In the genomic region with DNA sequence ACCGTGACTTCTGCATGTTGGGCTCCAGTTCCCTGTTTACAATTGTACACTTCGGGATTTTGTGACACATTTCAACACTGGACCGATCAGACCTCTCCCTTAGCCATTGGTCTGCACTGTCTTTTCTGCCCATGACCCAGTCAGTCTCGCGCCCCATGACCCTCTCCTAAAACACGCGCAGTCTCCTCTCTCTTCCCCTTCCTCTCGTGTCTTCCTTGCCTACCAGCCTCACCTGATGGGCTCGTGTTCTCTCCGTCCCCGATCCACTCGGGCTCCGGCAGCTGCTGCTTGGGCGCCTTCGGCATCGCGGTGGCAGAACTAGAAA, we compare ENCODE assay signal across 8 cellular contexts. TPM values are rescaled to one million over a fixed set of nuclear protein-coding genes. Genes with fewer than 3 reads are reported as not detected.
DNase-seq lines count a peak whose midpoint lies in the region; ATAC-seq and TF ChIP-seq lines count a peak whose summit lies in the region.

No MANE protein-coding gene starts in this region.

- H3K27ac Mint-ChIP-seq in CD8-positive, alpha-beta memory T cell: peak overlapping the region; percentile 96 to 100 (median 100)

- POLR2A ChIA-PET in CD8-positive, alpha-beta memory T cell (lab: Charles Lee): interaction anchor here (0.7 to 2.8 kb wide), 14 partner anchors 9 to 1834 kb away, joined by 3 to 32 read pairs (median 6); a partner anchor contains a TSS

- no peaks in the 10 kb centered on the region for H3K9me3 ChIP-seq in CD8-positive, alpha-beta memory T cell (ENCODE audit: low read length)
- no peaks in the 10 kb centered on the region for H3K9me3 ChIP-seq in KOPT-K1 (ENCODE audit: insufficient read depth, low read length, poor library complexity, severe bottlenecking)
- no peaks in the 10 kb centered on the region for H3K9me3 ChIP-seq in mucosa of rectum (ENCODE audit: control insufficient read depth in 2 of 2, low read length in 2 of 2)

- peaks cover 0 to 25% (median 0%) of the 10 kb centered on the region in 3 donors for H3K36me3 Mint-ChIP-seq in CD8-positive, alpha-beta memory T cell

- CTCF ChIA-PET in CD8-positive, alpha-beta memory T cell (lab: Charles Lee): interaction anchor here (0.7 to 2.4 kb wide), 12 partner anchors 9 to 160 kb away, joined by 3 to 12 read pairs (median 3); a partner anchor contains a TSS

- H3K27ac ChIP-seq in CD8-positive, alpha-beta memory T cell (ENCODE audit: low read depth, low read length): peak overlapping the region; percentile 94
- H3K27ac ChIP-seq in KOPT-K1 (ENCODE audit: low read depth, low read length, poor library complexity, severe bottlenecking) (peak overlapping the region; percentile 87), coronary artery (peak overlapping the region; percentile 87 to 90), mucosa of rectum (ENCODE audit: low read depth in 2 of 2, low read length in 2 of 2) (peak overlapping the region; percentile 62 to 94)

- peak overlapping the region; percentile 79 to 88 for H3K9ac ChIP-seq in mucosa of rectum (ENCODE audit: low read depth in 1 of 2, low read length in 2 of 2)

- TF ChIP-seq CTCF in coronary artery (IDR thresholded peaks at IDR 0.05): no peak
- TF ChIP-seq CTCF in GM20000 (IDR thresholded peaks at IDR 0.05; ENCODE audit: extremely low read depth, missing control alignments): no peak

- no peaks in the 10 kb centered on the region for H3K27me3 ChIP-seq in CD8-positive, alpha-beta memory T cell (ENCODE audit: insufficient read depth, low read length, poor library complexity, severe bottlenecking)
- no peaks in the 10 kb centered on the region for H3K27me3 ChIP-seq in mucosa of rectum (ENCODE audit: control insufficient read depth in 2 of 2, insufficient read depth in 2 of 2, low read length in 2 of 2)

- H3K4me3 ChIP-seq in CD8-positive, alpha-beta memory T cell (ENCODE audit: low read length): peak overlapping the region; percentile 92
- H3K4me3 ChIP-seq in coronary artery (peak overlapping the region; percentile 82), mucosa of rectum (ENCODE audit: low read length in 2 of 2) (peak overlapping the region; percentile 73 to 97)

- ATAC-seq in GM21529 (IDR thresholded peaks at IDR 0.05; ENCODE audit: unreplicated experiment): peak; percentile 19

- H3K9me3 Mint-ChIP-seq in CD8-positive, alpha-beta memory T cell: no peaks in the 10 kb centered on the region

- H3K4me1 Mint-ChIP-seq in CD8-positive, alpha-beta memory T cell: peaks cover 63 to 69% (median 69%) of the 10 kb centered on the region in 3 donors

- H3K4me1 ChIP-seq in CD8-positive, alpha-beta memory T cell (ENCODE audit: insufficient read depth, low read length): peaks cover 51% of the 10 kb centered on the region
- peaks cover 15 to 25% of the 10 kb centered on the region in 2 donors for H3K4me1 ChIP-seq in mucosa of rectum (ENCODE audit: control insufficient read depth in 2 of 2, insufficient read depth in 2 of 2, low read length in 2 of 2)

- H3K27me3 Mint-ChIP-seq in CD8-positive, alpha-beta memory T cell: no peaks in the 10 kb centered on the region

- peak overlapping the region; percentile 92 to 100 (median 98) for H3K4me3 Mint-ChIP-seq in CD8-positive, alpha-beta memory T cell

- DNase-seq in CD8-positive, alpha-beta memory T cell: no peak
- DNase-seq in coronary artery (ENCODE audit: low spot score) (no peak), mucosa of gallbladder (ENCODE audit: low spot score) (no peak), GM20000 (ENCODE audit: low spot score) (no peak), globus pallidus (ENCODE audit: low spot score) (no peak)

- no peaks in the 10 kb centered on the region for H3K36me3 ChIP-seq in CD8-positive, alpha-beta memory T cell (ENCODE audit: insufficient read depth, low read length)
- H3K36me3 ChIP-seq in KOPT-K1 (ENCODE audit: insufficient read depth, low read length): peaks cover 32% of the 10 kb centered on the region
- H3K36me3 ChIP-seq in mucosa of rectum (ENCODE audit: control insufficient read depth in 2 of 2, insufficient read depth in 2 of 2, low read length in 2 of 2): peaks cover 0 to 4% of the 10 kb centered on the region in 2 donors

RNA-seq across cellular contexts. Expression of a gene that starts 0.5 kb away (rescaled TPM):
- total RNA-seq in CD8-positive, alpha-beta memory T cell: 100 to 1,000 TPM; 127 to 133 TPM
- polyA plus RNA-seq in CD8-positive, alpha-beta memory T cell: 54.0 TPM
- total RNA-seq in mucosa of gallbladder: 48.7 TPM

RNA-seq across cellular contexts. Expression of a gene that starts 13.6 kb away (rescaled TPM):
- 10 to 100 TPM; 28.2 to 28.9 TPM for total RNA-seq in CD8-positive, alpha-beta memory T cell
- 8.9 TPM for polyA plus RNA-seq in CD8-positive, alpha-beta memory T cell
- 8.0 TPM for total RNA-seq in mucosa of gallbladder

RNA-seq across cellular contexts. Expression of a gene that starts 14.4 kb away (rescaled TPM):
- total RNA-seq in CD8-positive, alpha-beta memory T cell: 100 to 1,000 TPM; 100 to 102 TPM
- polyA plus RNA-seq in CD8-positive, alpha-beta memory T cell: 49.8 TPM
- total RNA-seq in mucosa of gallbladder: 68.1 TPM

RNA-seq across cellular contexts. Expression of a gene that starts 46.3 kb away (rescaled TPM):
- 100 to 1,000 TPM; 115 to 117 TPM for total RNA-seq in CD8-positive, alpha-beta memory T cell
- 27.3 TPM for polyA plus RNA-seq in CD8-positive, alpha-beta memory T cell
- 95.6 TPM for total RNA-seq in mucosa of gallbladder

RNA-seq across cellular contexts. Expression of a gene that starts 46.9 kb away (rescaled TPM):
- 100 to 1,000 TPM; 102 to 103 TPM for total RNA-seq in CD8-positive, alpha-beta memory T cell
- 113 TPM for polyA plus RNA-seq in CD8-positive, alpha-beta memory T cell
- 45.2 TPM for total RNA-seq in mucosa of gallbladder
